In the genomic region with DNA sequence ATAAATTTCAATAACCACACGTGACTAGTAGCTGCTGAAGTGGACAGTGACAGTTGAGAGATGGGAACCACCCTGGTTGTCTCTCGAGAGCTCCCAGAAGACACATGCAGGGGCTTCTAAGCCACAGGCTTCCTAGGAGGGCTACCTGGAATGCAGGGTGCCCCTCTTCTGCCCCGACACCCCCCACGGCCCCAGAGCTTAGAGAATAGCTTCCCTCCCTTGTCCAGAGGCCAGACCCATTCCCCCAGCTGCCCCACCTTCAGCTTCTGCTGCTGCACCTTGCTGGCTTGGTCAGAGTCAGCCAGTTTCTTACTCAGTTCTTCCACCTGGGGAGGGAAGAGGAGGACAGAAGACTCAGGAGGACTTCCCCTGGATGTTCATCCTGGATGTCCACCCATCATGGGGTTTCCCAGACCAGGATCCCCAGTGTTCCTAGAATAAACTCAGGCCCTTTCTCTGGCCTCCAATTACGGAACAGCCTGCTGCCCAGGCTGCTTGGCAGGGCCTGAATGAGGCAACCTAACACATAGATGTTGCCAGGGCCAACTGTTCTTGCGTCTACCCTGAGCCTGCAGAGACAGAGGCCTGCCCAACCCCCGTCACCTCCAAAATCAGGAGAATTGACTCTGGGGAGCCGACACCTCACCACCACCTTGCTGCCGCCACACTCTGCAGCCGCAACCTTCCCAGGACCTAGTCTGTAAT, we compare ENCODE assay signal across 19 cellular contexts. TPM values are rescaled to one million over a fixed set of nuclear protein-coding genes. Genes with fewer than 3 reads are reported as not detected.
A peak's percentile ranks its signal among the peaks of the same experiment; 100 is the strongest.
DNase-seq lines count a peak whose midpoint lies in the region; ATAC-seq and TF ChIP-seq lines count a peak whose summit lies in the region.
"Had no signal": no experiment of that assay in that cellular context is flagged by ENCODE, and none has a peak within 500 bp of the region (broad histone marks: within the 10 kb centered on the region; RNA-seq: fewer than 3 reads in every experiment).

No MANE protein-coding gene starts in this region.

- H3K4me3 Mint-ChIP-seq in activated T-helper 1 cell treated with anti-CD3 and anti-CD28 coated beads, Interleukin-12 subunit alpha, Interleukin-12 subunit beta, Interleukin-2, Interleukin-4 antibody, amounts not matched to agents 30 ng/mL and 10 ng/mL and 1 ng/mL, durations not matched to agents 14 hours and 24 hours and 36 hours, result no peak overlapping the region

- WGBS in heart right ventricle, 2 donors, result 72 to 78% methylated on average over 10 of the region's 10 CpGs

- peaks cover 54% of the 10 kb centered on the region for H3K36me3 Mint-ChIP-seq in activated T-helper 1 cell treated with anti-CD3 and anti-CD28 coated beads, Interleukin-12 subunit alpha, Interleukin-12 subunit beta, Interleukin-2, Interleukin-4 antibody, amounts not matched to agents 30 ng/mL and 10 ng/mL and 1 ng/mL, durations not matched to agents 14 hours and 24 hours and 36 hours (ENCODE audit: low read depth)

- H3K9me3 ChIP-seq in heart right ventricle (no peaks in the 10 kb centered on the region), stomach smooth muscle (ENCODE audit: control insufficient read depth in 2 of 2, low read length in 2 of 2) (no peaks in the 10 kb centered on the region)
- H3K9me3 ChIP-seq: body of pancreas, mucosa of descending colon, ovary, SJCRH30, transverse colon had no signal

- intact Hi-C loops in Right ventricle myocardium inferior (cut with DNase I) (no loop called here), cardiac septum (cut with DNase I) (no loop called here), heart right ventricle (cut with DNase I) (loop anchor here in 2 of 10 donors (10.0 kb wide), 2 partner anchors 214 to 224 kb away; partner anchors contain the start of gene INPPL1 (in 1 of the 2))
- intact Hi-C loops in activated T-helper 1 cell treated with anti-CD3 and anti-CD28 coated beads, Interleukin-12 subunit alpha, Interleukin-12 subunit beta, Interleukin-2, Interleukin-4 antibody, amounts not matched to agents 30 ng/mL and 10 ng/mL and 1 ng/mL, durations not matched to agents 14 hours and 24 hours and 36 hours (cut with micrococcal nuclease), result no loop called here

- H3K9me3 Mint-ChIP-seq in activated T-helper 1 cell treated with anti-CD3 and anti-CD28 coated beads, Interleukin-12 subunit alpha, Interleukin-12 subunit beta, Interleukin-2, Interleukin-4 antibody, amounts not matched to agents 30 ng/mL and 10 ng/mL and 1 ng/mL, durations not matched to agents 14 hours and 24 hours and 36 hours, result no peaks in the 10 kb centered on the region

- peaks cover 5 to 100% (median 92%) of the 10 kb centered on the region in 9 donors for H3K36me3 ChIP-seq in heart right ventricle
- H3K36me3 ChIP-seq in stomach smooth muscle (ENCODE audit: control insufficient read depth in 2 of 2, insufficient read depth in 2 of 2, low read length in 2 of 2), result peaks cover 87 to 88% of the 10 kb centered on the region in 2 donors
- H3K36me3 ChIP-seq: ovary had no signal

- no peaks in the 10 kb centered on the region for H3K4me1 Mint-ChIP-seq in activated T-helper 1 cell treated with anti-CD3 and anti-CD28 coated beads, Interleukin-12 subunit alpha, Interleukin-12 subunit beta, Interleukin-2, Interleukin-4 antibody, amounts not matched to agents 30 ng/mL and 10 ng/mL and 1 ng/mL, durations not matched to agents 14 hours and 24 hours and 36 hours (ENCODE audit: low read depth)

- no peak overlapping the region for H3K4me3 ChIP-seq in heart right ventricle
- no peak overlapping the region for H3K4me3 ChIP-seq in stomach smooth muscle (ENCODE audit: low read length in 2 of 2)
- H3K4me3 ChIP-seq: body of pancreas, mucosa of descending colon, ovary, SJCRH30, transverse colon had no signal

- H3K27me3 Mint-ChIP-seq in activated T-helper 1 cell treated with anti-CD3 and anti-CD28 coated beads, Interleukin-12 subunit alpha, Interleukin-12 subunit beta, Interleukin-2, Interleukin-4 antibody, amounts not matched to agents 30 ng/mL and 10 ng/mL and 1 ng/mL, durations not matched to agents 14 hours and 24 hours and 36 hours (ENCODE audit: insufficient read depth), result peaks cover 2% of the 10 kb centered on the region

- ATAC-seq in Right ventricle myocardium inferior (peak; percentile 20), heart right ventricle (peak in 5 of 8 donors; percentile 27 to 63 (median 43))
- ATAC-seq: body of pancreas, mucosa of descending colon had no signal

- H3K9ac ChIP-seq in stomach smooth muscle (ENCODE audit: low read length in 2 of 2), result peak overlapping the region in 1 of 2 donors; percentile 13

- no peak for DNase-seq in Right ventricle myocardium inferior (ENCODE audit: missing footprints)
- DNase-seq in cardiac septum (ENCODE audit: low spot score), result no peak
- DNase-seq in activated T-helper 1 cell treated with anti-CD3 and anti-CD28 coated beads, Interleukin-12 subunit alpha, Interleukin-12 subunit beta, Interleukin-2, Interleukin-4 antibody, amounts not matched to agents 30 ng/mL and 10 ng/mL and 1 ng/mL, durations not matched to agents 14 hours and 24 hours and 36 hours (ENCODE audit: low spot score), result no peak
- no peak for DNase-seq in heart right ventricle
- DNase-seq in NCI-H2171 (lab: John Stamatoyannopoulos, UW), result no peak
- DNase-seq in effector CD8-positive, alpha-beta T cell (lab: John Stamatoyannopoulos, UW), result no peak
- DNase-seq in SIG-M5 treated with dmso at 0.1 percent for 504 hours (lab: John Stamatoyannopoulos, UW; ENCODE audit: unreplicated experiment), result no peak
- DNase-seq: activated CD4-positive, alpha-beta T cell treated with anti-CD3 and anti-CD28 coated beads for 48 hours; activated gamma-delta T cell; body of pancreas; DMS 273 treated with DMSO at 0.1 percent for 48 hours; mucosa of descending colon; NCI-H187 treated with DMSO at 0.1 percent for 48 hours; ovary; SJCRH30; stimulated activated CD4-positive, alpha-beta T cell treated with anti-CD3 and anti-CD28 coated beads, Interleukin-4, amount 100 ng/mL, for 4 hours; T1000; transverse colon had no signal

- TF ChIP-seq CTCF in heart right ventricle (IDR thresholded peaks at IDR 0.05), result no peak

- peak overlapping the region; percentile 18 for H3K27ac Mint-ChIP-seq in activated T-helper 1 cell treated with anti-CD3 and anti-CD28 coated beads, Interleukin-12 subunit alpha, Interleukin-12 subunit beta, Interleukin-2, Interleukin-4 antibody, amounts not matched to agents 30 ng/mL and 10 ng/mL and 1 ng/mL, durations not matched to agents 14 hours and 24 hours and 36 hours

- H3K4me1 ChIP-seq in heart right ventricle, result peaks cover 34 to 55% (median 43%) of the 10 kb centered on the region in 9 donors
- peaks cover 43% of the 10 kb centered on the region for H3K4me1 ChIP-seq in stomach smooth muscle (ENCODE audit: control insufficient read depth, insufficient read depth, low read length)
- H3K4me1 ChIP-seq: SJCRH30 had no signal

- H3K27ac ChIP-seq in heart right ventricle (peak overlapping the region in 4 of 10 donors; percentile 10 to 21 (median 16)), stomach smooth muscle (ENCODE audit: low read length) (peak overlapping the region; percentile 24)
- H3K27ac ChIP-seq: body of pancreas, ovary, SJCRH30, transverse colon had no signal

- H3K27me3 ChIP-seq in heart right ventricle (no peaks in the 10 kb centered on the region), stomach smooth muscle (ENCODE audit: control insufficient read depth in 1 of 2, insufficient read depth in 2 of 2, low read length in 2 of 2) (no peaks in the 10 kb centered on the region)
- H3K27me3 ChIP-seq: body of pancreas, ovary, SJCRH30, transverse colon had no signal

RNA-seq across cellular contexts. Expression of gene IL18BP, which starts 12.0 kb away (rescaled TPM):
- 5.1 TPM for total RNA-seq in Right ventricle myocardium inferior
- total RNA-seq in cardiac septum, result 6.2 TPM
- 15.6 and 18.5 TPM in 2 replicates for total RNA-seq in activated T-helper 1 cell treated with anti-CD3 and anti-CD28 coated beads, Interleukin-12 subunit alpha, Interleukin-12 subunit beta, Interleukin-2, Interleukin-4 antibody, amounts not matched to agents 30 ng/mL and 10 ng/mL and 1 ng/mL, durations not matched to agents 14 hours and 24 hours and 36 hours
- 100 to 1,000 TPM in 1 of 10 donors, 1 to 10 TPM in 9; 2.0 to 101 (median 4.2) TPM for total RNA-seq in heart right ventricle
- 1 to 10 TPM; 5.0 to 6.5 TPM for polyA plus RNA-seq in heart right ventricle
